20 cellular contexts compared by ENCODE assay signal in genomic region chr6:16326531-16326930, GRCh38.
"Had no signal": no experiment of that assay in that cellular context is flagged by ENCODE, and none has a peak within 500 bp of the region (broad histone marks: within the 10 kb centered on the region; RNA-seq: fewer than 3 reads in every experiment).

No MANE protein-coding gene starts in this region.

- H3K9me3 ChIP-seq: SJSA1 had no signal

- H3K4me3 ChIP-seq: SJSA1, SK-N-MC had no signal

- H3K27ac ChIP-seq: SJSA1, SK-N-MC had no signal

- H3K27me3 ChIP-seq: SJSA1 had no signal

- DNase-seq: KBM-7, NCI-H1092, NCI-H1105 treated with DMSO at 0.1 percent for 48 hours, NCI-H1417 treated with DMSO at 0.1 percent for 48 hours, NCI-H146, NCI-H1694 treated with DMSO at 0.1 percent for 48 hours, NCI-H1930, NCI-H2081, NCI-H2107, NCI-H226, NCI-H446, NCI-H510A, NCI-H524 treated with DMSO at 0.1 percent for 48 hours, NCI-H69, NCI-H774, Right ventricle myocardium superior, RPMI8226, SIG-M5 had no signal
